ENCODE assay signal across 13 cellular contexts in genomic region chr11:114233755-114234154, GRCh38.
DNase-seq lines count a peak whose midpoint lies in the region; FAIRE-seq and TF ChIP-seq lines count a peak whose summit lies in the region.
"Had no signal": no experiment of that assay in that cellular context is flagged by ENCODE, and none has a peak within 500 bp of the region (broad histone marks: within the 10 kb centered on the region; RNA-seq: fewer than 3 reads in every experiment).

No MANE protein-coding gene starts in this region.

- H3K36me3 ChIP-seq in BLaER1 treated with 17β-estradiol and CSF1 and Interleukin-3, amounts not matched to agents 10 nM and 100 nM = no peaks in the 10 kb centered on the region

- in situ Hi-C loops in GM13976 (cut with MboI; ENCODE audit: low sequenced_read_pairs, unreplicated experiment) = no loop called here

- DNase-seq in NCI-H1092 (lab: John Stamatoyannopoulos, UW) (peak; percentile 42), GM13976 (ENCODE audit: low spot score) (no peak), D341Med (ENCODE audit: low spot score) (no peak), RPMI8226 (no peak)
- DNase-seq in activated CD4-positive, alpha-beta T cell treated with anti-CD3 and anti-CD28 coated beads for 4 hours = no peak
- DNase-seq: activated CD4-positive, alpha-beta T cell treated with anti-CD3 and anti-CD28 coated beads for 1 hour; activated T-cell treated with anti-CD3 and anti-CD28 coated beads, Interleukin-2, amount 50 U/mL, for 72 hours; GOT3; stimulated activated CD4-positive, alpha-beta T cell treated with anti-CD3 and anti-CD28 coated beads, Interleukin-2, amount 100 ng/mL, for 48 hours had no signal

- no peak overlapping the region for H3K27ac ChIP-seq in BLaER1 treated with 17β-estradiol and CSF1 and Interleukin-3, amounts not matched to agents 10 nM and 100 nM
- H3K27ac ChIP-seq in VCaP = peak overlapping the region; percentile 86

- H3K9ac ChIP-seq in BLaER1 treated with 17β-estradiol and CSF1 and Interleukin-3, amounts not matched to agents 10 nM and 100 nM = no peak overlapping the region

- H4K20me1 ChIP-seq in BLaER1 treated with 17β-estradiol and CSF1 and Interleukin-3, amounts not matched to agents 10 nM and 100 nM = no peaks in the 10 kb centered on the region; a peak in 1 of 22 replicates

- no peaks in the 10 kb centered on the region for H3K27me3 ChIP-seq in BLaER1 treated with 17β-estradiol and CSF1 and Interleukin-3, amounts not matched to agents 10 nM and 100 nM

- H3K9me3 ChIP-seq in BLaER1 treated with 17β-estradiol and CSF1 and Interleukin-3, amounts not matched to agents 10 nM and 100 nM (replicated peaks in 1 of 11) = no peaks in the 10 kb centered on the region

- TF ChIP-seq CTCF in VCaP (conservative IDR thresholded peaks at IDR 0.05) = no peak
- no peak for TF ChIP-seq CTCF in GM13976 (IDR thresholded peaks at IDR 0.05; ENCODE audit: borderline replicate concordance, control extremely low read depth, extremely low read depth, insufficient read depth, missing control alignments)

- no peak overlapping the region for H3K4me3 ChIP-seq in BLaER1 treated with 17β-estradiol and CSF1 and Interleukin-3, amounts not matched to agents 10 nM and 100 nM

- FAIRE-seq in islet of Langerhans (lab: Jason Lieb, UNC) = peak; percentile 5
- FAIRE-seq: GM12892 had no signal

- peaks cover 0 to 23% (median 18%) of the 10 kb centered on the region in 10 experiments; a peak in 13 of 20 replicates for H3K4me1 ChIP-seq in BLaER1 treated with 17β-estradiol and CSF1 and Interleukin-3, amounts not matched to agents 10 nM and 100 nM

- H3K4me2 ChIP-seq in BLaER1 treated with 17β-estradiol and CSF1 and Interleukin-3, amounts not matched to agents 10 nM and 100 nM = peak overlapping the region in 8 of 11 experiments; percentile 20 to 59 (median 40); a peak in 12 of 22 replicates
